Comparison of ENCODE assay signal across 1 cellular context in the genomic region with DNA sequence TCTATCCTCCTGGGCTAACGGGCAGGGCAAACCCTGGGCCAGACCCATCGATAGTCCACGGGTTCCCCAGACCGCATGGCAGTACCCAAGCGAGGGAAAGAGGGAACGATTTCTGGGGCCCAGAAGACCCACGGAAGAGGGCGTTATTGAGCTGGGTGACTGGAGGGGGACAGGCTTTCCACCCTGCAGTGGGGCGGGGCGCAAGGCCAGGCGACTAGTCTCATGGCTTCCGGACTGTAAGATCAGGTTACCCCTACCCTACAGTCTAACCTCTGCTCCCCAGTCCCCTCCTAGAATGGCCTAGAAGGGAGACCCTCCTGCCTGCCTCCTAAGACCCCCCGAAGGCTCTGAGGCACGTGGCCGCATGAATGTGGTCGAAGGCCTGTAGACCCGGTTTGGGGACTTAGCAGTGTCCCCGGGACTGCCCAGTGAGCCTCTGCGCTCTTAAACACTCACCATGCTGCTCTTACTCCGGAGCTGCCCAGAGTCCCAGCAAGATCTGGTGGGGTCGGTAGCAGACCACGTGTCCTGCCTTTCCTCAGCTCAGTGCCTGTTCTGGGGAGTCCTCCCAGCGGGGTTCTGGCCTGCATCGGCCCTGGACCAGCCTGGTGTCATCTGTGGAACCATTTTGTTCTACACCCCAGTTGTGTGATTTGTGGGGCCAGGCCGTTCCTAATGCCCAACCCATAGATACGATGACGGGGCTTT.
TF ChIP-seq lines count a peak whose summit lies in the region.

No MANE protein-coding gene starts in this region.

TF ChIP-seq in K562, 482 proteins besides CTCF, POLR2A, EP300 and RAD21 (continued from another document and continues in another):
- TF ChIP-seq, protein P1, sequence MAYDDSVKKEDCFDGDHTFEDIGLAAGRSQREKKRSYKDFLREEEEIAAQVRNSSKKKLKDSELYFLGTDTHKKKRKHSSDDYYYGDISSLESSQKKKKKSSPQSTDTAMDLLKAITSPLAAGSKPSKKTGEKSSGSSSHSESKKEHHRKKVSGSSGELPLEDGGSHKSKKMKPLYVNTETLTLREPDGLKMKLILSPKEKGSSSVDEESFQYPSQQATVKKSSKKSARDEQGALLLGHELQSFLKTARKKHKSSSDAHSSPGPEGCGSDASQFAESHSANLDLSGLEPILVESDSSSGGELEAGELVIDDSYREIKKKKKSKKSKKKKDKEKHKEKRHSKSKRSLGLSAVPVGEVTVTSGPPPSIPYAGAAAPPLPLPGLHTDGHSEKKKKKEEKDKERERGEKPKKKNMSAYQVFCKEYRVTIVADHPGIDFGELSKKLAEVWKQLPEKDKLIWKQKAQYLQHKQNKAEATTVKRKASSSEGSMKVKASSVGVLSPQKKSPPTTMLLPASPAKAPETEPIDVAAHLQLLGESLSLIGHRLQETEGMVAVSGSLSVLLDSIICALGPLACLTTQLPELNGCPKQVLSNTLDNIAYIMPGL (CRISPR knock-in tag; IDR thresholded peaks at IDR 0.05): no peak
- TF ChIP-seq NFXL1 (CRISPR knock-in tag; IDR thresholded peaks at IDR 0.05): no peak
- TF ChIP-seq ETV5 (CRISPR knock-in tag; IDR thresholded peaks at IDR 0.05; ENCODE audit: low read depth): no peak
- no peak for TF ChIP-seq GABPA (tag; conservative IDR thresholded peaks at IDR 0.05; ENCODE audit: low read depth)
- TF ChIP-seq GATAD2A (IDR thresholded peaks at IDR 0.05): 0 out of 2 replicates have a peak, but pooled peaks have one; percentile 12
- TF ChIP-seq, protein P2, sequence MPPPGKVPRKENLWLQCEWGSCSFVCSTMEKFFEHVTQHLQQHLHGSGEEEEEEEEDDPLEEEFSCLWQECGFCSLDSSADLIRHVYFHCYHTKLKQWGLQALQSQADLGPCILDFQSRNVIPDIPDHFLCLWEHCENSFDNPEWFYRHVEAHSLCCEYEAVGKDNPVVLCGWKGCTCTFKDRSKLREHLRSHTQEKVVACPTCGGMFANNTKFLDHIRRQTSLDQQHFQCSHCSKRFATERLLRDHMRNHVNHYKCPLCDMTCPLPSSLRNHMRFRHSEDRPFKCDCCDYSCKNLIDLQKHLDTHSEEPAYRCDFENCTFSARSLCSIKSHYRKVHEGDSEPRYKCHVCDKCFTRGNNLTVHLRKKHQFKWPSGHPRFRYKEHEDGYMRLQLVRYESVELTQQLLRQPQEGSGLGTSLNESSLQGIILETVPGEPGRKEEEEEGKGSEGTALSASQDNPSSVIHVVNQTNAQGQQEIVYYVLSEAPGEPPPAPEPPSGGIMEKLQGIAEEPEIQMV (tag; conservative IDR thresholded peaks at IDR 0.05; ENCODE audit: low read depth): 0 out of 2 replicates have a peak, but pooled peaks have one; percentile 10
- TF ChIP-seq EWSR1 (IDR thresholded peaks at IDR 0.05; ENCODE audit: borderline replicate concordance, low read depth, partially characterized antibody): no peak
- TF ChIP-seq WHSC1 (IDR thresholded peaks at IDR 0.05; ENCODE audit: low read length): no peak
- TF ChIP-seq, protein P3, sequence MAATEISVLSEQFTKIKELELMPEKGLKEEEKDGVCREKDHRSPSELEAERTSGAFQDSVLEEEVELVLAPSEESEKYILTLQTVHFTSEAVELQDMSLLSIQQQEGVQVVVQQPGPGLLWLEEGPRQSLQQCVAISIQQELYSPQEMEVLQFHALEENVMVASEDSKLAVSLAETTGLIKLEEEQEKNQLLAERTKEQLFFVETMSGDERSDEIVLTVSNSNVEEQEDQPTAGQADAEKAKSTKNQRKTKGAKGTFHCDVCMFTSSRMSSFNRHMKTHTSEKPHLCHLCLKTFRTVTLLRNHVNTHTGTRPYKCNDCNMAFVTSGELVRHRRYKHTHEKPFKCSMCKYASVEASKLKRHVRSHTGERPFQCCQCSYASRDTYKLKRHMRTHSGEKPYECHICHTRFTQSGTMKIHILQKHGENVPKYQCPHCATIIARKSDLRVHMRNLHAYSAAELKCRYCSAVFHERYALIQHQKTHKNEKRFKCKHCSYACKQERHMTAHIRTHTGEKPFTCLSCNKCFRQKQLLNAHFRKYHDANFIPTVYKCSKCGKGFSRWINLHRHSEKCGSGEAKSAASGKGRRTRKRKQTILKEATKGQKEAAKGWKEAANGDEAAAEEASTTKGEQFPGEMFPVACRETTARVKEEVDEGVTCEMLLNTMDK (IDR thresholded peaks at IDR 0.05; ENCODE audit: borderline replicate concordance, insufficient read depth, low read depth, low read length, poor library complexity, severe bottlenecking): no peak
- TF ChIP-seq, protein P4, sequence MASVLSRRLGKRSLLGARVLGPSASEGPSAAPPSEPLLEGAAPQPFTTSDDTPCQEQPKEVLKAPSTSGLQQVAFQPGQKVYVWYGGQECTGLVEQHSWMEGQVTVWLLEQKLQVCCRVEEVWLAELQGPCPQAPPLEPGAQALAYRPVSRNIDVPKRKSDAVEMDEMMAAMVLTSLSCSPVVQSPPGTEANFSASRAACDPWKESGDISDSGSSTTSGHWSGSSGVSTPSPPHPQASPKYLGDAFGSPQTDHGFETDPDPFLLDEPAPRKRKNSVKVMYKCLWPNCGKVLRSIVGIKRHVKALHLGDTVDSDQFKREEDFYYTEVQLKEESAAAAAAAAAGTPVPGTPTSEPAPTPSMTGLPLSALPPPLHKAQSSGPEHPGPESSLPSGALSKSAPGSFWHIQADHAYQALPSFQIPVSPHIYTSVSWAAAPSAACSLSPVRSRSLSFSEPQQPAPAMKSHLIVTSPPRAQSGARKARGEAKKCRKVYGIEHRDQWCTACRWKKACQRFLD (CRISPR knock-in tag; IDR thresholded peaks at IDR 0.05): peak; percentile 22; the same call in 1 of the 2 replicates
- no peak for TF ChIP-seq ZNF282 (CRISPR knock-in tag; IDR thresholded peaks at IDR 0.05)
- no peak for TF ChIP-seq ZNF140 (CRISPR knock-in tag; IDR thresholded peaks at IDR 0.05)
- TF ChIP-seq, protein P5, sequence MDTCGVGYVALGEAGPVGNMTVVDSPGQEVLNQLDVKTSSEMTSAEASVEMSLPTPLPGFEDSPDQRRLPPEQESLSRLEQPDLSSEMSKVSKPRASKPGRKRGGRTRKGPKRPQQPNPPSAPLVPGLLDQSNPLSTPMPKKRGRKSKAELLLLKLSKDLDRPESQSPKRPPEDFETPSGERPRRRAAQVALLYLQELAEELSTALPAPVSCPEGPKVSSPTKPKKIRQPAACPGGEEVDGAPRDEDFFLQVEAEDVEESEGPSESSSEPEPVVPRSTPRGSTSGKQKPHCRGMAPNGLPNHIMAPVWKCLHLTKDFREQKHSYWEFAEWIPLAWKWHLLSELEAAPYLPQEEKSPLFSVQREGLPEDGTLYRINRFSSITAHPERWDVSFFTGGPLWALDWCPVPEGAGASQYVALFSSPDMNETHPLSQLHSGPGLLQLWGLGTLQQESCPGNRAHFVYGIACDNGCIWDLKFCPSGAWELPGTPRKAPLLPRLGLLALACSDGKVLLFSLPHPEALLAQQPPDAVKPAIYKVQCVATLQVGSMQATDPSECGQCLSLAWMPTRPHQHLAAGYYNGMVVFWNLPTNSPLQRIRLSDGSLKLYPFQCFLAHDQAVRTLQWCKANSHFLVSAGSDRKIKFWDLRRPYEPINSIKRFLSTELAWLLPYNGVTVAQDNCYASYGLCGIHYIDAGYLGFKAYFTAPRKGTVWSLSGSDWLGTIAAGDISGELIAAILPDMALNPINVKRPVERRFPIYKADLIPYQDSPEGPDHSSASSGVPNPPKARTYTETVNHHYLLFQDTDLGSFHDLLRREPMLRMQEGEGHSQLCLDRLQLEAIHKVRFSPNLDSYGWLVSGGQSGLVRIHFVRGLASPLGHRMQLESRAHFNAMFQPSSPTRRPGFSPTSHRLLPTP (IDR thresholded peaks at IDR 0.05; ENCODE audit: borderline replicate concordance, extremely low read depth, insufficient read length): no peak
- TF ChIP-seq RBM34 (IDR thresholded peaks at IDR 0.05; ENCODE audit: borderline replicate concordance, insufficient read depth, low read length): no peak
- 0 out of 2 replicates have a peak, but pooled peaks have one; percentile 33 for TF ChIP-seq ZKSCAN3 (CRISPR knock-in tag; IDR thresholded peaks at IDR 0.05)
- TF ChIP-seq KAT7 (CRISPR knock-in tag; IDR thresholded peaks at IDR 0.05; ENCODE audit: borderline replicate concordance): no peak
- no peak for TF ChIP-seq ZNF75A (CRISPR knock-in tag; IDR thresholded peaks at IDR 0.05)
- no peak for TF ChIP-seq ESRRB (CRISPR knock-in tag; IDR thresholded peaks at IDR 0.05; ENCODE audit: borderline replicate concordance)
- TF ChIP-seq BRF1 (IDR thresholded peaks at IDR 0.05; ENCODE audit: borderline replicate concordance, extremely low read depth, insufficient read length): no peak
- peak; percentile 95 for TF ChIP-seq L3MBTL2 (IDR thresholded peaks at IDR 0.05)
- TF ChIP-seq E2F3 (CRISPR knock-in tag; IDR thresholded peaks at IDR 0.05): peak; percentile 49; the same call in 1 of the 2 replicates
- TF ChIP-seq NCOA4 (IDR thresholded peaks at IDR 0.05; ENCODE audit: partially characterized antibody): no peak
- TF ChIP-seq HDAC1 (IDR thresholded peaks at IDR 0.05): peak in 1 of 2 experiments; percentile 49; a peak in 2 of 4 replicates
- TF ChIP-seq SNIP1 (IDR thresholded peaks at IDR 0.05; ENCODE audit: low read depth): no peak
- no peak for TF ChIP-seq ZNF184 (CRISPR knock-in tag; IDR thresholded peaks at IDR 0.05)
- TF ChIP-seq ZNF445 (CRISPR knock-in tag; IDR thresholded peaks at IDR 0.05; ENCODE audit: low read depth): no peak
- TF ChIP-seq, protein P6, sequence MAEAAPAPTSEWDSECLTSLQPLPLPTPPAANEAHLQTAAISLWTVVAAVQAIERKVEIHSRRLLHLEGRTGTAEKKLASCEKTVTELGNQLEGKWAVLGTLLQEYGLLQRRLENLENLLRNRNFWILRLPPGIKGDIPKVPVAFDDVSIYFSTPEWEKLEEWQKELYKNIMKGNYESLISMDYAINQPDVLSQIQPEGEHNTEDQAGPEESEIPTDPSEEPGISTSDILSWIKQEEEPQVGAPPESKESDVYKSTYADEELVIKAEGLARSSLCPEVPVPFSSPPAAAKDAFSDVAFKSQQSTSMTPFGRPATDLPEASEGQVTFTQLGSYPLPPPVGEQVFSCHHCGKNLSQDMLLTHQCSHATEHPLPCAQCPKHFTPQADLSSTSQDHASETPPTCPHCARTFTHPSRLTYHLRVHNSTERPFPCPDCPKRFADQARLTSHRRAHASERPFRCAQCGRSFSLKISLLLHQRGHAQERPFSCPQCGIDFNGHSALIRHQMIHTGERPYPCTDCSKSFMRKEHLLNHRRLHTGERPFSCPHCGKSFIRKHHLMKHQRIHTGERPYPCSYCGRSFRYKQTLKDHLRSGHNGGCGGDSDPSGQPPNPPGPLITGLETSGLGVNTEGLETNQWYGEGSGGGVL (CRISPR knock-in tag; IDR thresholded peaks at IDR 0.05): no peak
- no peak for TF ChIP-seq HNRNPLL (IDR thresholded peaks at IDR 0.05; ENCODE audit: low read depth, low read length, poor library complexity, severe bottlenecking)
- 0 out of 2 replicates have a peak, but pooled peaks have one; percentile 37 for TF ChIP-seq ELF4 (CRISPR knock-in tag; IDR thresholded peaks at IDR 0.05)
- no peak for TF ChIP-seq HOXB6 (CRISPR knock-in tag; IDR thresholded peaks at IDR 0.05; ENCODE audit: borderline replicate concordance)
- TF ChIP-seq, protein P7, sequence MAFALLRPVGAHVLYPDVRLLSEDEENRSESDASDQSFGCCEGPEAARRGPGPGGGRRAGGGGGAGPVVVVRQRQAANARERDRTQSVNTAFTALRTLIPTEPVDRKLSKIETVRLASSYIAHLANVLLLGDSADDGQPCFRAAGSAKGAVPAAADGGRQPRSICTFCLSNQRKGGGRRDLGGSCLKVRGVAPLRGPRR (CRISPR knock-in tag; IDR thresholded peaks at IDR 0.05): 0 out of 2 replicates have a peak, but pooled peaks have one; percentile 47
- TF ChIP-seq ZNF212 (CRISPR knock-in tag; IDR thresholded peaks at IDR 0.05): no peak
- TF ChIP-seq, protein P8, sequence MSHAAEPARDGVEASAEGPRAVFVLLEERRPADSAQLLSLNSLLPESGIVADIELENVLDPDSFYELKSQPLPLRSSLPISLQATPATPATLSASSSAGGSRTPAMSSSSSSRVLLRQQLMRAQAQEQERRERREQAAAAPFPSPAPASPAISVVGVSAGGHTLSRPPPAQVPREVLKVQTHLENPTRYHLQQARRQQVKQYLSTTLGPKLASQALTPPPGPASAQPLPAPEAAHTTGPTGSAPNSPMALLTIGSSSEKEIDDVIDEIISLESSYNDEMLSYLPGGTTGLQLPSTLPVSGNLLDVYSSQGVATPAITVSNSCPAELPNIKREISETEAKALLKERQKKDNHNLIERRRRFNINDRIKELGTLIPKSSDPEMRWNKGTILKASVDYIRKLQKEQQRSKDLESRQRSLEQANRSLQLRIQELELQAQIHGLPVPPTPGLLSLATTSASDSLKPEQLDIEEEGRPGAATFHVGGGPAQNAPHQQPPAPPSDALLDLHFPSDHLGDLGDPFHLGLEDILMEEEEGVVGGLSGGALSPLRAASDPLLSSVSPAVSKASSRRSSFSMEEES (CRISPR knock-in tag; IDR thresholded peaks at IDR 0.05): no peak
- TF ChIP-seq CBX3 (IDR thresholded peaks at IDR 0.05; ENCODE audit: borderline replicate concordance in 1 of 2, low read length in 2 of 2): no peak
- TF ChIP-seq MIER1 (IDR thresholded peaks at IDR 0.05; ENCODE audit: low read depth): no peak
- peak; percentile 75; the same call in 1 of the 2 replicates for TF ChIP-seq ERF (CRISPR knock-in tag; IDR thresholded peaks at IDR 0.05)
- TF ChIP-seq JUND (IDR thresholded peaks at IDR 0.05; ENCODE audit: borderline replicate concordance, low read depth, low read length): 0 out of 2 replicates have a peak, but pooled peaks have one; percentile 17
- TF ChIP-seq JUND (tag; IDR thresholded peaks at IDR 0.05; ENCODE audit: borderline replicate concordance, low read depth, low read length): no peak
- peak; percentile 64 for TF ChIP-seq ZBTB17 (CRISPR knock-in tag; IDR thresholded peaks at IDR 0.05)
- TF ChIP-seq ZNF583 (CRISPR knock-in tag; IDR thresholded peaks at IDR 0.05): peak; percentile 62; the same call in 1 of the 2 replicates
- TF ChIP-seq ZNF311 (CRISPR knock-in tag; IDR thresholded peaks at IDR 0.05): peak; percentile 76; the same call in 1 of the 2 replicates
- no peak; the same call in 1 of the 2 replicates for TF ChIP-seq ZNF644 (tag; IDR thresholded peaks at IDR 0.05; ENCODE audit: low read depth)
- TF ChIP-seq DMBX1 (CRISPR knock-in tag; IDR thresholded peaks at IDR 0.05; ENCODE audit: borderline replicate concordance): peak; percentile 56; the same call in 1 of the 2 replicates
- no peak for TF ChIP-seq ZNF780A (CRISPR knock-in tag; IDR thresholded peaks at IDR 0.05)
- TF ChIP-seq RBM15 (IDR thresholded peaks at IDR 0.05; ENCODE audit: insufficient read depth, low read length): no peak
- TF ChIP-seq KLF6 (CRISPR knock-in tag; IDR thresholded peaks at IDR 0.05; ENCODE audit: borderline replicate concordance): 0 out of 2 replicates have a peak, but pooled peaks have one; percentile 9
- TF ChIP-seq TEAD2 (tag; IDR thresholded peaks at IDR 0.05): no peak
- TF ChIP-seq NR2C2 (CRISPR knock-in tag; IDR thresholded peaks at IDR 0.05): no peak; the same call in 1 of the 2 replicates
- TF ChIP-seq NR2C2 (tag; IDR thresholded peaks at IDR 0.05): peak; percentile 38; the same call in 1 of the 2 replicates
- TF ChIP-seq SMARCC2 (IDR thresholded peaks at IDR 0.05; ENCODE audit: low read depth): no peak
- no peak for TF ChIP-seq GATA2 (CRISPR knock-in tag; IDR thresholded peaks at IDR 0.05)
- no peak for TF ChIP-seq KLF10 (CRISPR knock-in tag; IDR thresholded peaks at IDR 0.05)
- 0 out of 2 replicates have a peak, but pooled peaks have one; percentile 5 for TF ChIP-seq ZNF830 (CRISPR knock-in tag; IDR thresholded peaks at IDR 0.05)
- no peak for TF ChIP-seq ZNF707 (CRISPR knock-in tag; conservative IDR thresholded peaks at IDR 0.05)
- TF ChIP-seq TCF7L2 (IDR thresholded peaks at IDR 0.05; ENCODE audit: low read depth, low read length): no peak
